ENCODE assay signal across 2 cellular contexts in genomic region chr20:45897692-45898091, GRCh38.
TF ChIP-seq lines count a peak whose summit lies in the region.

No MANE protein-coding gene starts in this region.

TF ChIP-seq in HCT116, 20 proteins besides CTCF, POLR2A, EP300 and RAD21:
- TF ChIP-seq YY1 (IDR thresholded peaks at IDR 0.05; ENCODE audit: extremely low read depth, insufficient replicate concordance, low read depth, low read length) (no peak), POLR2AphosphoS5 (IDR thresholded peaks at IDR 0.05; ENCODE audit: low read depth, low read length) (no peak), SIN3A (IDR thresholded peaks at IDR 0.05; ENCODE audit: low read depth) (no peak), ELF1 (IDR thresholded peaks at IDR 0.05; ENCODE audit: borderline replicate concordance, low read depth) (no peak), SP1 (IDR thresholded peaks at IDR 0.05; ENCODE audit: low read depth) (no peak)

TF ChIP-seq in K562, 482 proteins besides CTCF, POLR2A, EP300 and RAD21:
- TF ChIP-seq RBFOX2 (IDR thresholded peaks at IDR 0.05; ENCODE audit: low read depth, low read length) (peak; percentile 30; the same call in 1 of the 2 replicates), IRF1 (CRISPR knock-in tag; IDR thresholded peaks at IDR 0.05; ENCODE audit: borderline replicate concordance) (no peak), POLR2G (IDR thresholded peaks at IDR 0.05; ENCODE audit: low read depth, low read length) (0 out of 2 replicates have a peak, but pooled peaks have one; percentile 24)
